ENCODE assay signal across 2 cellular contexts in genomic region chr22:40028098-40028425, GRCh38.
TF ChIP-seq lines count a peak whose summit lies in the region.

No MANE protein-coding gene starts in this region.

TF ChIP-seq in HepG2, 621 proteins besides CTCF, POLR2A, EP300 and RAD21:
- TF ChIP-seq MIER2 (CRISPR knock-in tag; IDR thresholded peaks at IDR 0.05), result no peak
- TF ChIP-seq ZNF562 (CRISPR knock-in tag; IDR thresholded peaks at IDR 0.05; ENCODE audit: borderline replicate concordance), result no peak
- TF ChIP-seq THAP7 (CRISPR knock-in tag; IDR thresholded peaks at IDR 0.05), result no peak
- TF ChIP-seq MEIS1 (CRISPR knock-in tag; IDR thresholded peaks at IDR 0.05; ENCODE audit: borderline replicate concordance), result no peak
- TF ChIP-seq NFIB (CRISPR knock-in tag; IDR thresholded peaks at IDR 0.05; ENCODE audit: borderline replicate concordance), result no peak
- no peak for TF ChIP-seq BORCS8-MEF2B (CRISPR knock-in tag; IDR thresholded peaks at IDR 0.05)
- no peak for TF ChIP-seq ZBTB42 (CRISPR knock-in tag; IDR thresholded peaks at IDR 0.05)
- no peak for TF ChIP-seq RXRB (CRISPR knock-in tag; IDR thresholded peaks at IDR 0.05; ENCODE audit: borderline replicate concordance)
- TF ChIP-seq DDIT3 (CRISPR knock-in tag; IDR thresholded peaks at IDR 0.05), result no peak
- no peak for TF ChIP-seq ZNF749 (CRISPR knock-in tag; IDR thresholded peaks at IDR 0.05; ENCODE audit: borderline replicate concordance)
- no peak for TF ChIP-seq POLR2AphosphoS2 (IDR thresholded peaks at IDR 0.05; ENCODE audit: low read depth, low read length)
- no peak for TF ChIP-seq ZNF615 (CRISPR knock-in tag; IDR thresholded peaks at IDR 0.05; ENCODE audit: borderline replicate concordance)
- TF ChIP-seq ZNF598 (CRISPR knock-in tag; IDR thresholded peaks at IDR 0.05; ENCODE audit: borderline replicate concordance), result no peak
- TF ChIP-seq TARDBP (CRISPR knock-in tag; IDR thresholded peaks at IDR 0.05), result no peak
- TF ChIP-seq ZNF20 (CRISPR knock-in tag; IDR thresholded peaks at IDR 0.05), result no peak
- no peak for TF ChIP-seq BRCA1 (CRISPR knock-in tag; IDR thresholded peaks at IDR 0.05)
- TF ChIP-seq HNRNPH1 (optimal IDR thresholded peaks at IDR 0.05; ENCODE audit: low read depth, low read length), result no peak
- TF ChIP-seq CBX2 (IDR thresholded peaks at IDR 0.05; ENCODE audit: low read depth, low read length), result no peak
- no peak for TF ChIP-seq CBX2 (CRISPR knock-in tag; IDR thresholded peaks at IDR 0.05; ENCODE audit: low read depth)
- no peak for TF ChIP-seq U2AF1 (optimal IDR thresholded peaks at IDR 0.05; ENCODE audit: low read depth, low read length)

TF ChIP-seq in K562, 482 proteins besides CTCF, POLR2A, EP300 and RAD21:
- TF ChIP-seq MCM7 (IDR thresholded peaks at IDR 0.05) (no peak), PCBP2 (IDR thresholded peaks at IDR 0.05; ENCODE audit: low read depth, low read length, poor library complexity, severe bottlenecking) (no peak), TAL1 (IDR thresholded peaks at IDR 0.05) (no peak), BACH1 (tag; IDR thresholded peaks at IDR 0.05) (no peak), ZNF384 (IDR thresholded peaks at IDR 0.05; ENCODE audit: low read depth, low read length) (no peak), NCOA6 (IDR thresholded peaks at IDR 0.05) (no peak), ID3 (CRISPR knock-in tag; IDR thresholded peaks at IDR 0.05) (no peak), ID3 (tag; IDR thresholded peaks at IDR 0.05) (no peak), TFE3 (CRISPR knock-in tag; IDR thresholded peaks at IDR 0.05) (no peak)
